ENCODE assay signal across 27 cellular contexts in the genomic region with DNA sequence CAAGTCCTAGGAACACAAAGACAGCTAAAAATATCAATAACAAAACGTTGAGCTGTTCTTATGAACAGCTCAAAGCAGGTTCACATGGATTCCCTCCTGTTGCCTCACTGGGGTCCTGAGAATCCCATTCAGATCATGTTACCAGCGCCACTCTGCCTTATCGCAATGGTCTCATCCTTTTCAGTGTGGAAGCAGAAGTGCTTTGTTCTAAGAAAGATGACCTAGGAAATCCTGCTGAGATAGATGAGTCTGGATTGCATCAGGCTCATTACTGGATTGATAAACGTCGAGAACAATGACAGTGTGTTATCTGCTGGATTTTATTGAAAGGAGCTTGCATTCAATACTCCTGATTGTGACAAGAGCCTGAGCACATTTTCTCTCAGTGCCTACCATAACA.
DNase-seq lines count a peak whose midpoint lies in the region; ATAC-seq and TF ChIP-seq lines count a peak whose summit lies in the region.
"Had no signal": no experiment of that assay in that cellular context is flagged by ENCODE, and none has a peak within 500 bp of the region (broad histone marks: within the 10 kb centered on the region; RNA-seq: fewer than 3 reads in every experiment).

No MANE protein-coding gene starts in this region.

- DNase-seq in A673 (ENCODE audit: low spot score) (peak; percentile 62), NCI-H1930 (lab: John Stamatoyannopoulos, UW) (peak; percentile 87), SK-N-DZ (ENCODE audit: low spot score) (peak; percentile 76), iPS-NIHi11 (ENCODE audit: low spot score) (peak; percentile 14), left lobe of liver (ENCODE audit: low spot score) (no peak), anterior cingulate cortex (lab: John Stamatoyannopoulos, UW) (no peak)
- DNase-seq in natural killer cell treated with Interleukin-12 subunit alpha and Interleukin-12 subunit beta and Interleukin-15 and Interleukin-18, amount 100 ng/mL, for 72 hours (ENCODE audit: low spot score): no peak
- no peak for DNase-seq in activated naive CD8-positive, alpha-beta T cell treated with anti-CD3 and anti-CD28 coated beads, Interleukin-2, amount 50 U/mL, for 24 hours
- DNase-seq: 8988T; activated CD4-positive, alpha-beta T cell treated with anti-CD3 and anti-CD28 coated beads for 48 hours; aorta; Caco-2; gastrocnemius medialis; MM.1S; NCI-H2107; NCI-H510A; PC-9; stimulated activated naive CD4-positive, alpha-beta T cell treated with Interleukin-2 at 50 U/mL for 16 hours; T-helper 2 cell; upper lobe of right lung had no signal

- ATAC-seq in natural killer cell treated with Interleukin-12 subunit alpha and Interleukin-12 subunit beta and Interleukin-15 and Interleukin-18, amount 100 ng/mL, for 72 hours: no peak
- no peak for ATAC-seq in left lobe of liver
- no peak for ATAC-seq in activated naive CD8-positive, alpha-beta T cell treated with anti-CD3 and anti-CD28 coated beads, Interleukin-2, amount 50 U/mL, for 24 hours
- ATAC-seq: activated naive CD4-positive, alpha-beta T cell treated with anti-CD3 and anti-CD28 coated beads, Interleukin-2, amount 50 U/mL, for 72 hours; gastrocnemius medialis; Right ventricle myocardium inferior; upper lobe of right lung had no signal

- peaks cover 0 to 12% of the 10 kb centered on the region in 2 donors for H3K27me3 Mint-ChIP-seq in natural killer cell treated with Interleukin-12 subunit alpha and Interleukin-12 subunit beta and Interleukin-15 and Interleukin-18, amount 100 ng/mL, for 72 hours
- H3K27me3 Mint-ChIP-seq in activated naive CD8-positive, alpha-beta T cell treated with anti-CD3 and anti-CD28 coated beads, Interleukin-2, amount 50 U/mL, for 24 hours: no peaks in the 10 kb centered on the region

- no TSS peak for BruUV-seq in A673 (replicated peaks; lab: Mats Ljungman, UMichigan)

- H3K36me3 ChIP-seq in A673 (ENCODE audit: insufficient read depth, low read length, poor library complexity, severe bottlenecking): no peaks in the 10 kb centered on the region
- H3K36me3 ChIP-seq: gastrocnemius medialis, suprapubic skin, upper lobe of right lung had no signal

- H3K27ac Mint-ChIP-seq in natural killer cell treated with Interleukin-12 subunit alpha and Interleukin-12 subunit beta and Interleukin-15 and Interleukin-18, amount 100 ng/mL, for 72 hours: no peak overlapping the region
- H3K27ac Mint-ChIP-seq in activated naive CD8-positive, alpha-beta T cell treated with anti-CD3 and anti-CD28 coated beads, Interleukin-2, amount 50 U/mL, for 24 hours: no peak overlapping the region
- H3K27ac Mint-ChIP-seq: activated naive CD4-positive, alpha-beta T cell treated with anti-CD3 and anti-CD28 coated beads, Interleukin-2, amount 50 U/mL, for 72 hours had no signal

- H3K27ac ChIP-seq in A673 (ENCODE audit: low read depth, low read length, poor library complexity, severe bottlenecking): no peak overlapping the region
- H3K27ac ChIP-seq: C4-2B, gastrocnemius medialis, KMS-11, PC-9, skin epidermis, suprapubic skin, upper lobe of right lung had no signal

- CTCF ChIA-PET in A673 (lab: Charles Lee): interaction anchor here (1.3 kb wide), 1 partner anchor 337 kb away, joined by 4 read pairs; no protein-coding TSS in a partner anchor

- POLR2A ChIA-PET in A673 (lab: Charles Lee; ENCODE audit: low non-redundant PET): interaction anchor here (0.6 kb wide), 2 partner anchors 334 to 448 kb away, joined by 3 read pairs; no protein-coding TSS in a partner anchor

- H3K4me3 ChIP-seq in A673 (ENCODE audit: low read depth, low read length, poor library complexity, severe bottlenecking): no peak overlapping the region
- H3K4me3 ChIP-seq: gastrocnemius medialis, lung, PC-9, skin epidermis, suprapubic skin, upper lobe of right lung had no signal

- H3K9me3 ChIP-seq in A673 (ENCODE audit: low read depth, low read length, poor library complexity, severe bottlenecking): no peaks in the 10 kb centered on the region
- H3K9me3 ChIP-seq: Caco-2, gastrocnemius medialis, suprapubic skin, upper lobe of right lung had no signal

- H3K9me3 Mint-ChIP-seq in natural killer cell treated with Interleukin-12 subunit alpha and Interleukin-12 subunit beta and Interleukin-15 and Interleukin-18, amount 100 ng/mL, for 72 hours: no peaks in the 10 kb centered on the region
- H3K9me3 Mint-ChIP-seq in activated naive CD8-positive, alpha-beta T cell treated with anti-CD3 and anti-CD28 coated beads, Interleukin-2, amount 50 U/mL, for 24 hours: no peaks in the 10 kb centered on the region

- peaks cover 4 to 6% of the 10 kb centered on the region in 2 donors for H3K4me1 Mint-ChIP-seq in natural killer cell treated with Interleukin-12 subunit alpha and Interleukin-12 subunit beta and Interleukin-15 and Interleukin-18, amount 100 ng/mL, for 72 hours (ENCODE audit: low read depth in 2 of 2)
- peaks cover 10% of the 10 kb centered on the region for H3K4me1 Mint-ChIP-seq in activated naive CD8-positive, alpha-beta T cell treated with anti-CD3 and anti-CD28 coated beads, Interleukin-2, amount 50 U/mL, for 24 hours

- intact Hi-C loops in A673 (cut with micrococcal nuclease; ENCODE audit: unreplicated experiment): loop anchor here (5.0 kb wide), 1 partner anchor 133 kb away; a partner anchor contains a TSS

- H3K27me3 ChIP-seq in A673 (replicated peaks; ENCODE audit: insufficient read depth, low read depth, low read length, poor library complexity): no peaks in the 10 kb centered on the region
- H3K27me3 ChIP-seq: gastrocnemius medialis, suprapubic skin, upper lobe of right lung had no signal

- TF ChIP-seq CTCF in A673 (conservative IDR thresholded peaks at IDR 0.05; ENCODE audit: low read depth, low read length): no peak

- H3K36me3 Mint-ChIP-seq in natural killer cell treated with Interleukin-12 subunit alpha and Interleukin-12 subunit beta and Interleukin-15 and Interleukin-18, amount 100 ng/mL, for 72 hours: peaks cover 5% of the 10 kb centered on the region
- H3K36me3 Mint-ChIP-seq in activated naive CD8-positive, alpha-beta T cell treated with anti-CD3 and anti-CD28 coated beads, Interleukin-2, amount 50 U/mL, for 24 hours (ENCODE audit: low read depth): no peaks in the 10 kb centered on the region

- H3K4me3 Mint-ChIP-seq in natural killer cell treated with Interleukin-12 subunit alpha and Interleukin-12 subunit beta and Interleukin-15 and Interleukin-18, amount 100 ng/mL, for 72 hours: no peak overlapping the region
- H3K4me3 Mint-ChIP-seq in activated naive CD8-positive, alpha-beta T cell treated with anti-CD3 and anti-CD28 coated beads, Interleukin-2, amount 50 U/mL, for 24 hours: no peak overlapping the region

- H3K4me1 ChIP-seq in A673 (ENCODE audit: insufficient read depth, low read length, poor library complexity, severe bottlenecking): peaks cover 15% of the 10 kb centered on the region
- H3K4me1 ChIP-seq: Caco-2, gastrocnemius medialis had no signal

Comparison
In these comparisons a context has a peak if more than half of its experiments do, and no peak if none do; other contexts are left out.
1. DNase-seq: peak in A673 (single experiment), NCI-H1930 (2 of 2), SK-N-DZ (single experiment) and iPS-NIHi11 (single experiment); none in natural killer cell treated with Interleukin-12 subunit alpha and Interleukin-12 subunit beta and Interleukin-15 and Interleukin-18, amount 100 ng/mL, for 72 hours (single experiment), left lobe of liver (single experiment), anterior cingulate cortex (0 of 58) and activated naive CD8-positive, alpha-beta T cell treated with anti-CD3 and anti-CD28 coated beads, Interleukin-2, amount 50 U/mL, for 24 hours (single experiment).